1 cellular context compared by ENCODE assay signal in the genomic region with DNA sequence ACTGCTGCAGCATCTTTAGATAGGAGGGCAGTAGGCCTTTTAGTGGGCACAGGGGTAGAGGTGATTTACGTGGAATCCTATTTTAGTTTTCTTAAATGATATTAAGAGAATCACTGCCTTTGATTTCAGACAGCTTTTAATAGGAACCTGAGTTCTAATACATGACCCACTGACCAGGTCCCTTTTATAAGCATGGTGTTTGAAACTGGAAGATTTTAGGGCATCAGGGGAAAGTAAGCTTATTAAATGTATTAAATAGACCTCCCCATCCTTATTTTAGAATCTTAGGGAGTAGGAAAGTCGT.
TF ChIP-seq lines count a peak whose summit lies in the region.

No MANE protein-coding gene starts in this region.

TF ChIP-seq in HepG2, 621 proteins besides CTCF, POLR2A, EP300 and RAD21 (continued from another document):
- TF ChIP-seq, protein P1, sequence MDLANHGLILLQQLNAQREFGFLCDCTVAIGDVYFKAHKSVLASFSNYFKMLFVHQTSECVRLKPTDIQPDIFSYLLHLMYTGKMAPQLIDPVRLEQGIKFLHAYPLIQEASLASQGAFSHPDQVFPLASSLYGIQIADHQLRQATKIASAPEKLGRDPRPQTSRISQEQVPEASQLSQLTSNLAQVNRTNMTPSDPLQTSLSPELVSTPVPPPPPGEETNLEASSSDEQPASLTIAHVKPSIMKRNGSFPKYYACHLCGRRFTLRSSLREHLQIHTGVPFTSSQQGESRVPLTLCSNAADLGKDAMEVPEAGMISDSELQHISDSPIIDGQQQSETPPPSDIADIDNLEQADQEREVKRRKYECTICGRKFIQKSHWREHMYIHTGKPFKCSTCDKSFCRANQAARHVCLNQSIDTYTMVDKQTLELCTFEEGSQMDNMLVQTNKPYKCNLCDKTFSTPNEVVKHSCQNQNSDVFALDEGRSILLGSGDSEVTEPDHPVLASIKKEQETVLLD (CRISPR knock-in tag; IDR thresholded peaks at IDR 0.05; ENCODE audit: low read depth): no peak
- TF ChIP-seq POGZ (CRISPR knock-in tag; IDR thresholded peaks at IDR 0.05) (0 out of 2 replicates have a peak, but pooled peaks have one; percentile 20), ZKSCAN5 (CRISPR knock-in tag; IDR thresholded peaks at IDR 0.05) (no peak), ARID2 (CRISPR knock-in tag; IDR thresholded peaks at IDR 0.05; ENCODE audit: borderline replicate concordance) (no peak)
- TF ChIP-seq, protein P2, sequence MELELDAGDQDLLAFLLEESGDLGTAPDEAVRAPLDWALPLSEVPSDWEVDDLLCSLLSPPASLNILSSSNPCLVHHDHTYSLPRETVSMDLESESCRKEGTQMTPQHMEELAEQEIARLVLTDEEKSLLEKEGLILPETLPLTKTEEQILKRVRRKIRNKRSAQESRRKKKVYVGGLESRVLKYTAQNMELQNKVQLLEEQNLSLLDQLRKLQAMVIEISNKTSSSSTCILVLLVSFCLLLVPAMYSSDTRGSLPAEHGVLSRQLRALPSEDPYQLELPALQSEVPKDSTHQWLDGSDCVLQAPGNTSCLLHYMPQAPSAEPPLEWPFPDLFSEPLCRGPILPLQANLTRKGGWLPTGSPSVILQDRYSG (CRISPR knock-in tag; IDR thresholded peaks at IDR 0.05): no peak
